ENCODE assay signal across 9 cellular contexts in the genomic region with DNA sequence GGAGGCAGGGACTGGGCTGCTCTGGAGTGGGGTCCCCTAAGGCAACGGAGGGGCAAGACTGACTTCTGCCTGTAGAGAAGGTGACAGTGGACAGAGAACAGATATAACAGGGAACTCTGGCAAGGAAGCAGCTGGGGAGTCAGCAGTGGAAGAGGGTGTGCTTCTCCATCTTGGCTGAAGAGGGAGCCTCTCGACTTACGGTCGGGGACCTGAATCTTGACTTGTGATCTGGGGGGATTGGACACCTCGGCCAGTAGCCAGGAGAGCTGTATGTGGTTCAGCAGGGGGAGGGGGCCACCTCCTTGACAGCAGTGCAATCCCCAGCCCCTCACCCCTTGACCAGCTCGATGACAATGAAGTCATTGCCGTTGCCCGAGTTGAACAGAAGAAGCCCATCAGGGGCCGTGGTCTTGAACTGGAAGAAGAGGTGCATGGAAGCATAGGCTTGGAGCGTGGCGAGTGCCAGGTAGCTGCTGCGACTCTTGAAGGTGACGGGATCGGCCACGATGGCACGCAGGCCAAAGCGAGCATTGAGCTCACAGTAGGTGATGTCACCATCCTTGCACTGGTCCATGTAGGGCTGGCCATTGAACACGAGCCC.
DNase-seq lines count a peak whose midpoint lies in the region; ATAC-seq and TF ChIP-seq lines count a peak whose summit lies in the region.
"Had no signal": no experiment of that assay in that cellular context is flagged by ENCODE, and none has a peak within 500 bp of the region (broad histone marks: within the 10 kb centered on the region; RNA-seq: fewer than 3 reads in every experiment).

No MANE protein-coding gene starts in this region.

- 64% methylated on average over 18 of the region's 18 CpGs for WGBS in right cardiac atrium

- H3K27ac ChIP-seq in right cardiac atrium (ENCODE audit: low read length) = no peak overlapping the region

- no peak overlapping the region for H3K4me2 ChIP-seq in Loucy (ENCODE audit: low read depth, low read length, poor library complexity, severe bottlenecking)

- no peaks in the 10 kb centered on the region for H3K9me3 Mint-ChIP-seq in activated CD8-positive, alpha-beta memory T cell treated with anti-CD3 and anti-CD28 coated beads, Interleukin-2, amount 10 ng/mL, durations not matched to agents 7 days and 5 days (ENCODE audit: low read depth)
- H3K9me3 Mint-ChIP-seq: activated naive CD8-positive, alpha-beta T cell treated with anti-CD3 and anti-CD28 coated beads, Interleukin-2, amount 10 ng/mL, durations not matched to agents 7 days and 5 days had no signal

- peaks cover 29% of the 10 kb centered on the region for H3K4me1 ChIP-seq in Loucy (ENCODE audit: insufficient read depth, low read length, poor library complexity, severe bottlenecking)
- no peaks in the 10 kb centered on the region for H3K4me1 ChIP-seq in right cardiac atrium (ENCODE audit: control insufficient read depth, insufficient read depth, low read length)

- CTCF ChIA-PET in activated CD8-positive, alpha-beta memory T cell treated with anti-CD3 and anti-CD28 coated beads, Interleukin-2, amount 10 ng/mL, durations not matched to agents 7 days and 5 days (lab: Charles Lee) = interaction anchor here (0.6 to 3.2 kb wide), 16 partner anchors 9 to 477 kb away, joined by 3 to 11 read pairs (median 4); no protein-coding TSS in a partner anchor

- H3K36me3 Mint-ChIP-seq in activated CD8-positive, alpha-beta memory T cell treated with anti-CD3 and anti-CD28 coated beads, Interleukin-2, amount 10 ng/mL, durations not matched to agents 7 days and 5 days = no peaks in the 10 kb centered on the region
- H3K36me3 Mint-ChIP-seq: activated naive CD8-positive, alpha-beta T cell treated with anti-CD3 and anti-CD28 coated beads, Interleukin-2, amount 10 ng/mL, durations not matched to agents 7 days and 5 days had no signal

- no peaks in the 10 kb centered on the region for H3K36me3 ChIP-seq in Loucy (ENCODE audit: insufficient read depth, low read length)

- DNase-seq in GM10266 (ENCODE audit: extremely low spot score) (peak; percentile 64), choroid plexus epithelial cell (ENCODE audit: low read depth) (peak; percentile 64), pons (ENCODE audit: low spot score) (peak; percentile 50), GOT3 (lab: John Stamatoyannopoulos, UW) (no peak), right cardiac atrium (no peak)
- no peak for DNase-seq in activated CD8-positive, alpha-beta memory T cell treated with anti-CD3 and anti-CD28 coated beads, Interleukin-2, amount 10 ng/mL, durations not matched to agents 7 days and 5 days
- DNase-seq in NK-92 treated with Interleukin-12 subunit alpha and Interleukin-12 subunit beta, amount 100 ng/mL, for 24 hours (lab: John Stamatoyannopoulos, UW) = no peak
- DNase-seq: activated naive CD8-positive, alpha-beta T cell treated with anti-CD3 and anti-CD28 coated beads, Interleukin-2, amount 10 ng/mL, durations not matched to agents 7 days and 5 days had no signal

- no peaks in the 10 kb centered on the region for H3K79me2 ChIP-seq in Loucy (ENCODE audit: insufficient read depth, low read length)

- no peaks in the 10 kb centered on the region for H3K4me1 Mint-ChIP-seq in activated CD8-positive, alpha-beta memory T cell treated with anti-CD3 and anti-CD28 coated beads, Interleukin-2, amount 10 ng/mL, durations not matched to agents 7 days and 5 days

- no peak overlapping the region for H3K9ac ChIP-seq in Loucy (ENCODE audit: low read depth, low read length, poor library complexity, severe bottlenecking)

- H3K4me3 Mint-ChIP-seq in activated CD8-positive, alpha-beta memory T cell treated with anti-CD3 and anti-CD28 coated beads, Interleukin-2, amount 10 ng/mL, durations not matched to agents 7 days and 5 days = no peak overlapping the region
- H3K4me3 Mint-ChIP-seq: activated naive CD8-positive, alpha-beta T cell treated with anti-CD3 and anti-CD28 coated beads, Interleukin-2, amount 10 ng/mL, durations not matched to agents 7 days and 5 days had no signal

- no peak overlapping the region for H3K27ac Mint-ChIP-seq in activated CD8-positive, alpha-beta memory T cell treated with anti-CD3 and anti-CD28 coated beads, Interleukin-2, amount 10 ng/mL, durations not matched to agents 7 days and 5 days
- H3K27ac Mint-ChIP-seq: activated naive CD8-positive, alpha-beta T cell treated with anti-CD3 and anti-CD28 coated beads, Interleukin-2, amount 10 ng/mL, durations not matched to agents 7 days and 5 days had no signal

- H3K9me3 ChIP-seq in Loucy (ENCODE audit: insufficient read depth, low read depth, low read length) (no peaks in the 10 kb centered on the region), right cardiac atrium (ENCODE audit: control insufficient read depth, low read length) (no peaks in the 10 kb centered on the region)

- H3K27me3 Mint-ChIP-seq in activated CD8-positive, alpha-beta memory T cell treated with anti-CD3 and anti-CD28 coated beads, Interleukin-2, amount 10 ng/mL, durations not matched to agents 7 days and 5 days = peaks cover 10% of the 10 kb centered on the region

- H3K9me2 ChIP-seq in Loucy (replicated peaks; ENCODE audit: low read depth, low read length) = no peaks in the 10 kb centered on the region

- no peaks in the 10 kb centered on the region for H4K20me1 ChIP-seq in Loucy (ENCODE audit: insufficient read depth, low read length, poor library complexity, severe bottlenecking)

- no peak overlapping the region for H3K4me3 ChIP-seq in Loucy (ENCODE audit: low read length, poor library complexity, severe bottlenecking)
- no peak overlapping the region for H3K4me3 ChIP-seq in choroid plexus epithelial cell (ENCODE audit: low read depth, low read length)
- no peak overlapping the region for H3K4me3 ChIP-seq in right cardiac atrium (ENCODE audit: low read length)

- H3K27me3 ChIP-seq in Loucy (ENCODE audit: insufficient read depth, low read length, poor library complexity, severe bottlenecking) = no peaks in the 10 kb centered on the region
- no peaks in the 10 kb centered on the region for H3K27me3 ChIP-seq in right cardiac atrium (ENCODE audit: control insufficient read depth, insufficient read depth)

- no peaks in the 10 kb centered on the region for H3F3A ChIP-seq in Loucy (ENCODE audit: low read depth)

- no peak overlapping the region for H2AFZ ChIP-seq in Loucy (ENCODE audit: low read length)

- TF ChIP-seq CTCF in GM10266 (IDR thresholded peaks at IDR 0.05; ENCODE audit: control insufficient read depth, insufficient read depth, low read depth, missing control alignments) (peak; percentile 48), Loucy (conservative IDR thresholded peaks at IDR 0.05; ENCODE audit: low read length) (peak; percentile 68), choroid plexus epithelial cell (conservative IDR thresholded peaks at IDR 0.05; ENCODE audit: low read depth, low read length) (peak; percentile 76)

- intact Hi-C loops in right cardiac atrium (cut with DNase I) = loop anchor here in 3 of 4 donors (2.0 to 5.0 kb wide), 3 partner anchors 99 to 204 kb away; no protein-coding TSS in a partner anchor

- no peak for ATAC-seq in activated CD8-positive, alpha-beta memory T cell treated with anti-CD3 and anti-CD28 coated beads, Interleukin-2, amount 10 ng/mL, durations not matched to agents 7 days and 5 days
- no peak for ATAC-seq in right cardiac atrium

Comparison
In these comparisons a context has a peak if more than half of its experiments do, and no peak if none do; other contexts are left out.
1. DNase-seq: peak in GM10266 (single experiment), choroid plexus epithelial cell (single experiment) and pons (single experiment); none in activated CD8-positive, alpha-beta memory T cell treated with anti-CD3 and anti-CD28 coated beads, Interleukin-2, amount 10 ng/mL, durations not matched to agents 7 days and 5 days (single experiment), GOT3 (single experiment), right cardiac atrium (0 of 3) and NK-92 treated with Interleukin-12 subunit alpha and Interleukin-12 subunit beta, amount 100 ng/mL, for 24 hours (single experiment).
2. Peak in every context shown above with its lines, with median percentiles within 50 percentile points of each other: CTCF ChIP-seq.